In genomic region chr14:50335389-50335788, GRCh38 we compare ENCODE assay signal across 1 cellular context.
TF ChIP-seq lines count a peak whose summit lies in the region.

No MANE protein-coding gene starts in this region.

TF ChIP-seq in HepG2, 621 proteins besides CTCF, POLR2A, EP300 and RAD21 (continued from another document):
- no peak for TF ChIP-seq STAT6 (CRISPR knock-in tag; IDR thresholded peaks at IDR 0.05; ENCODE audit: borderline replicate concordance)
- TF ChIP-seq TBP (CRISPR knock-in tag; IDR thresholded peaks at IDR 0.05) = no peak
- TF ChIP-seq ZNF616 (CRISPR knock-in tag; IDR thresholded peaks at IDR 0.05; ENCODE audit: low read depth) = no peak
- no peak for TF ChIP-seq ZC3H13 (CRISPR knock-in tag; IDR thresholded peaks at IDR 0.05)
- TF ChIP-seq REST (IDR thresholded peaks at IDR 0.05; ENCODE audit: borderline replicate concordance in 1 of 2, low read depth in 1 of 2, low read length in 2 of 2) = no peak
- TF ChIP-seq FOXA1 (IDR thresholded peaks at IDR 0.05) = no peak
- no peak for TF ChIP-seq FOXA1 (CRISPR knock-in tag; IDR thresholded peaks at IDR 0.05)
- TF ChIP-seq HMGXB3 (CRISPR knock-in tag; IDR thresholded peaks at IDR 0.05; ENCODE audit: borderline replicate concordance) = no peak
